Comparison of ENCODE assay signal across 1 cellular context in the genomic region with DNA sequence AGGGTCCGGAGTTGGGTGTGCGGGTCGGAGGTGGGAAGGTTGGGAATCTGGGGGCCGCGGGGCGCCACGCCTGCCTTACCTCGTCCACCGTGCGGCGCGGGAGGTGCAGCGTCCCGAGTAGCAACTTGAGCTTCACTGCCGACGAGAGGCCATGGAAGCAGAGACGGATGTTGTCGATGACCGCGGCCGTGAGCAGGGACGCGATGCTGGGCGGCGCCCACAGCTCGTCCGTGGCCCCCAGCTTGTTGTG.
TF ChIP-seq lines count a peak whose summit lies in the region.

No MANE protein-coding gene starts in this region.

TF ChIP-seq in K562, 482 proteins besides CTCF, POLR2A, EP300 and RAD21 (continued from another document and continues in another):
- TF ChIP-seq STAT6 (CRISPR knock-in tag; IDR thresholded peaks at IDR 0.05) (no peak), KLF1 (tag; IDR thresholded peaks at IDR 0.05) (no peak), THAP7 (CRISPR knock-in tag; IDR thresholded peaks at IDR 0.05) (no peak), ZNF124 (CRISPR knock-in tag; IDR thresholded peaks at IDR 0.05) (no peak), FOXK1 (CRISPR knock-in tag; IDR thresholded peaks at IDR 0.05; ENCODE audit: borderline replicate concordance) (no peak), MYBL2 (IDR thresholded peaks at IDR 0.05; ENCODE audit: low read depth) (no peak), MYBL2 (CRISPR knock-in tag; IDR thresholded peaks at IDR 0.05; ENCODE audit: borderline replicate concordance) (no peak), YY1 (IDR thresholded peaks at IDR 0.05; ENCODE audit: borderline replicate concordance in 1 of 3, control insufficient read depth in 1 of 3, extremely low read depth in 1 of 3, insufficient read depth in 3 of 3, insufficient read length in 1 of 3, insufficient replicate concordance in 2 of 3, low read depth in 1 of 3, low read length in 2 of 3) (no peak), ZBTB7A (IDR thresholded peaks at IDR 0.05; ENCODE audit: borderline replicate concordance, control insufficient read depth, low read depth, low read length) (no peak), TCF3 (CRISPR knock-in tag; IDR thresholded peaks at IDR 0.05) (peak; percentile 30; the same call in 1 of the 2 replicates), NRF1 (conservative IDR thresholded peaks at IDR 0.05 in 1 of 2, IDR thresholded peaks at IDR 0.05 in 1 of 2) (no peak), MECOM (CRISPR knock-in tag; IDR thresholded peaks at IDR 0.05) (no peak), TARDBP (IDR thresholded peaks at IDR 0.05) (0 out of 2 replicates have a peak, but pooled peaks have one; percentile 23), ZNF717 (CRISPR knock-in tag; IDR thresholded peaks at IDR 0.05) (no peak), ZNF274 (IDR thresholded peaks at IDR 0.05; ENCODE audit: borderline replicate concordance, low read depth, low read length) (no peak), HOXB6 (CRISPR knock-in tag; IDR thresholded peaks at IDR 0.05; ENCODE audit: borderline replicate concordance) (no peak), SIN3A (IDR thresholded peaks at IDR 0.05; ENCODE audit: borderline replicate concordance in 2 of 2, control insufficient read depth in 1 of 2, low read depth in 2 of 2, low read length in 2 of 2) (peak in 1 of 2 experiments; percentile 62; a peak in 1 of 4 replicates), RBM14 (IDR thresholded peaks at IDR 0.05; ENCODE audit: borderline replicate concordance, insufficient read depth, low read depth, low read length) (no peak), MCM5 (IDR thresholded peaks at IDR 0.05; ENCODE audit: low read depth) (no peak), POLR2H (tag; IDR thresholded peaks at IDR 0.05; ENCODE audit: low read depth) (no peak), TGIF2 (CRISPR knock-in tag; IDR thresholded peaks at IDR 0.05) (no peak), ZNF280A (IDR thresholded peaks at IDR 0.05; ENCODE audit: low read depth, partially characterized antibody) (no peak), TEAD1 (CRISPR knock-in tag; IDR thresholded peaks at IDR 0.05) (peak in 1 of 2 experiments; percentile 53; a peak in 1 of 4 replicates), ZNF134 (CRISPR knock-in tag; conservative IDR thresholded peaks at IDR 0.05) (no peak), FOXJ2 (tag; IDR thresholded peaks at IDR 0.05) (0 out of 2 replicates have a peak, but pooled peaks have one; percentile 2), SPI1 (IDR thresholded peaks at IDR 0.05; ENCODE audit: borderline replicate concordance, low read depth, low read length) (no peak), GATAD2B (IDR thresholded peaks at IDR 0.05; ENCODE audit: borderline replicate concordance) (no peak), TOE1 (IDR thresholded peaks at IDR 0.05; ENCODE audit: borderline replicate concordance) (0 out of 2 replicates have a peak, but pooled peaks have one; percentile 14), TOE1 (CRISPR knock-in tag; IDR thresholded peaks at IDR 0.05; ENCODE audit: borderline replicate concordance, low read depth) (no peak), NFRKB (IDR thresholded peaks at IDR 0.05; ENCODE audit: low read depth) (no peak), EZH2 (IDR thresholded peaks at IDR 0.05; ENCODE audit: borderline replicate concordance, low read depth, low read length) (no peak), FOXP1 (CRISPR knock-in tag; IDR thresholded peaks at IDR 0.05) (peak; percentile 70), MIER1 (IDR thresholded peaks at IDR 0.05; ENCODE audit: low read depth) (no peak), KDM4B (IDR thresholded peaks at IDR 0.05; ENCODE audit: borderline replicate concordance in 2 of 2, low read depth in 1 of 2) (no peak), U2AF1 (optimal IDR thresholded peaks at IDR 0.05; ENCODE audit: low read depth, low read length) (no peak), TCF7 (IDR thresholded peaks at IDR 0.05; ENCODE audit: borderline replicate concordance) (no peak), KLF10 (CRISPR knock-in tag; IDR thresholded peaks at IDR 0.05) (no peak), HNRNPLL (IDR thresholded peaks at IDR 0.05; ENCODE audit: low read depth, low read length, poor library complexity, severe bottlenecking) (no peak), NR2C2 (CRISPR knock-in tag; IDR thresholded peaks at IDR 0.05) (no peak; the same call in 1 of the 2 replicates), NR2C2 (tag; IDR thresholded peaks at IDR 0.05) (no peak), HDAC1 (IDR thresholded peaks at IDR 0.05) (peak in 1 of 2 experiments; percentile 80; a peak in 2 of 4 replicates), ARHGAP35 (IDR thresholded peaks at IDR 0.05; ENCODE audit: partially characterized antibody) (no peak), GABPA (tag; conservative IDR thresholded peaks at IDR 0.05; ENCODE audit: low read depth) (no peak), POLR2B (IDR thresholded peaks at IDR 0.05; ENCODE audit: low read depth, partially characterized antibody) (peak; percentile 58), ZNF444 (CRISPR knock-in tag; IDR thresholded peaks at IDR 0.05) (no peak), PHB (CRISPR knock-in tag; IDR thresholded peaks at IDR 0.05) (no peak), ETV6 (IDR thresholded peaks at IDR 0.05; ENCODE audit: borderline replicate concordance in 1 of 2, low read depth in 2 of 2, low read length in 1 of 2) (no peak), ETV6 (CRISPR knock-in tag; IDR thresholded peaks at IDR 0.05; ENCODE audit: borderline replicate concordance) (peak; percentile 74; the same call in 1 of the 2 replicates)
- TF ChIP-seq, protein P1, sequence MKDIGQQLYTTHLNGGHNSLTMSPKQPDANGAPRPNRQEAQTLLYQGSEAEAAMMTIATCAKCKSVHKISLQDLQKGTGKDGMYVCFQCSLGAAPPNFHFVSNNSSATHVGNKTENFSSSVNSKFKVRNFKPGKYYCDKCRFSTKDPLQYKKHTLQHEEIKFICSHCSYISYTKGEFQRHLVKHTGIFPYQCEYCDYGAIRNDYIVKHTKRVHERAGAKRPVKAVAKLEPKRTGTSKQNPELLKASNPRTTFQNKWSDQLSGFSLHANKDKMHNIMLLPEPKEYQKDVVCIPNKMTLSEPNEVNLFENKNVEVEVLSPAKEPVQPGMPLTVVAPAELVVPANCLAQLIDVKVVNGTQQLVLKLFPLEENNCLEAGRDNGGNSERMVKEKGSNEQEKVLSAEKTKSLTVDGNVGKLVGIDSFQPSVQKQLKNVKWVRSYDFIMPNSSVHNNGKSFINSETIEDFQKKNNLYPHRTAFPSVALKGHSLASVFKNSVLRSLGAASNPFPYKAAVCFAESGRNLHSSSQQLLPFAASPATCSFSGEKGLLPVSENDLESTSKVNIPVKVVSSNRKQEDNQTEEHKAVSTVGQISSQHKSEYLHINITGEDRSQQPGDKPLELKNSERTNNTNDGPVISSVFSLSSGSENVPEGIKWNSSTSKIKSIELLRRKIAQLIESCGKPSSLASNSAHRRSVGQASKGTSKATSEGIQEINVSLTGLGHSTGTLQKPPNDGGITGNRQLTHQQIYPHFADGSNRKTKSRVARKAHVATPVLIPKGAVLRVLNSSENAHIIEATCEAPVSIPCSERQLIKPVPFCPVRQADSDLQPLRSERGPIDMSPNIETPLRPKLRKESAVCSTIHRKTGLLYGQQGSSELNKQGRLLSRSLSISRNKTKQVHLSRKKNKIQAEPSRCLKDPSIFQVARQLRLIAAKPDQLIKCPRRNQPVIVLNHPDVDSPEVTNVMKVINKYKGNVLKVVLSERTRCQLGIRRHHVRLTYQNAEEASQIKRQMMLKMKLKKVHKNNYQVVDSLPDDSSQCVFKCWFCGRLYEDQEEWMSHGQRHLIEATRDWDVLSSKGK (CRISPR knock-in tag; IDR thresholded peaks at IDR 0.05): no peak
- TF ChIP-seq, protein P2, sequence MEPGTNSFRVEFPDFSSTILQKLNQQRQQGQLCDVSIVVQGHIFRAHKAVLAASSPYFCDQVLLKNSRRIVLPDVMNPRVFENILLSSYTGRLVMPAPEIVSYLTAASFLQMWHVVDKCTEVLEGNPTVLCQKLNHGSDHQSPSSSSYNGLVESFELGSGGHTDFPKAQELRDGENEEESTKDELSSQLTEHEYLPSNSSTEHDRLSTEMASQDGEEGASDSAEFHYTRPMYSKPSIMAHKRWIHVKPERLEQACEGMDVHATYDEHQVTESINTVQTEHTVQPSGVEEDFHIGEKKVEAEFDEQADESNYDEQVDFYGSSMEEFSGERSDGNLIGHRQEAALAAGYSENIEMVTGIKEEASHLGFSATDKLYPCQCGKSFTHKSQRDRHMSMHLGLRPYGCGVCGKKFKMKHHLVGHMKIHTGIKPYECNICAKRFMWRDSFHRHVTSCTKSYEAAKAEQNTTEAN (CRISPR knock-in tag; IDR thresholded peaks at IDR 0.05): no peak
- TF ChIP-seq, protein P3, sequence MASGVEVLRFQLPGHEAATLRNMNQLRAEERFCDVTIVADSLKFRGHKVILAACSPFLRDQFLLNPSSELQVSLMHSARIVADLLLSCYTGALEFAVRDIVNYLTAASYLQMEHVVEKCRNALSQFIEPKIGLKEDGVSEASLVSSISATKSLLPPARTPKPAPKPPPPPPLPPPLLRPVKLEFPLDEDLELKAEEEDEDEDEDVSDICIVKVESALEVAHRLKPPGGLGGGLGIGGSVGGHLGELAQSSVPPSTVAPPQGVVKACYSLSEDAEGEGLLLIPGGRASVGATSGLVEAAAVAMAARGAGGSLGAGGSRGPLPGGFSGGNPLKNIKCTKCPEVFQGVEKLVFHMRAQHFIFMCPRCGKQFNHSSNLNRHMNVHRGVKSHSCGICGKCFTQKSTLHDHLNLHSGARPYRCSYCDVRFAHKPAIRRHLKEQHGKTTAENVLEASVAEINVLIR (CRISPR knock-in tag; IDR thresholded peaks at IDR 0.05): no peak
- TF ChIP-seq, protein P4, sequence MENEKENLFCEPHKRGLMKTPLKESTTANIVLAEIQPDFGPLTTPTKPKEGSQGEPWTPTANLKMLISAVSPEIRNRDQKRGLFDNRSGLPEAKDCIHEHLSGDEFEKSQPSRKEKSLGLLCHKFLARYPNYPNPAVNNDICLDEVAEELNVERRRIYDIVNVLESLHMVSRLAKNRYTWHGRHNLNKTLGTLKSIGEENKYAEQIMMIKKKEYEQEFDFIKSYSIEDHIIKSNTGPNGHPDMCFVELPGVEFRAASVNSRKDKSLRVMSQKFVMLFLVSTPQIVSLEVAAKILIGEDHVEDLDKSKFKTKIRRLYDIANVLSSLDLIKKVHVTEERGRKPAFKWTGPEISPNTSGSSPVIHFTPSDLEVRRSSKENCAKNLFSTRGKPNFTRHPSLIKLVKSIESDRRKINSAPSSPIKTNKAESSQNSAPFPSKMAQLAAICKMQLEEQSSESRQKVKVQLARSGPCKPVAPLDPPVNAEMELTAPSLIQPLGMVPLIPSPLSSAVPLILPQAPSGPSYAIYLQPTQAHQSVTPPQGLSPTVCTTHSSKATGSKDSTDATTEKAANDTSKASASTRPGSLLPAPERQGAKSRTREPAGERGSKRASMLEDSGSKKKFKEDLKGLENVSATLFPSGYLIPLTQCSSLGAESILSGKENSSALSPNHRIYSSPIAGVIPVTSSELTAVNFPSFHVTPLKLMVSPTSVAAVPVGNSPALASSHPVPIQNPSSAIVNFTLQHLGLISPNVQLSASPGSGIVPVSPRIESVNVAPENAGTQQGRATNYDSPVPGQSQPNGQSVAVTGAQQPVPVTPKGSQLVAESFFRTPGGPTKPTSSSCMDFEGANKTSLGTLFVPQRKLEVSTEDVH (IDR thresholded peaks at IDR 0.05; ENCODE audit: low read depth, partially characterized antibody): no peak
- TF ChIP-seq, protein P5, sequence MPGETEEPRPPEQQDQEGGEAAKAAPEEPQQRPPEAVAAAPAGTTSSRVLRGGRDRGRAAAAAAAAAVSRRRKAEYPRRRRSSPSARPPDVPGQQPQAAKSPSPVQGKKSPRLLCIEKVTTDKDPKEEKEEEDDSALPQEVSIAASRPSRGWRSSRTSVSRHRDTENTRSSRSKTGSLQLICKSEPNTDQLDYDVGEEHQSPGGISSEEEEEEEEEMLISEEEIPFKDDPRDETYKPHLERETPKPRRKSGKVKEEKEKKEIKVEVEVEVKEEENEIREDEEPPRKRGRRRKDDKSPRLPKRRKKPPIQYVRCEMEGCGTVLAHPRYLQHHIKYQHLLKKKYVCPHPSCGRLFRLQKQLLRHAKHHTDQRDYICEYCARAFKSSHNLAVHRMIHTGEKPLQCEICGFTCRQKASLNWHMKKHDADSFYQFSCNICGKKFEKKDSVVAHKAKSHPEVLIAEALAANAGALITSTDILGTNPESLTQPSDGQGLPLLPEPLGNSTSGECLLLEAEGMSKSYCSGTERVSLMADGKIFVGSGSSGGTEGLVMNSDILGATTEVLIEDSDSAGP (CRISPR knock-in tag; IDR thresholded peaks at IDR 0.05): no peak
